Comparison of ENCODE assay signal across 9 cellular contexts in the genomic region with DNA sequence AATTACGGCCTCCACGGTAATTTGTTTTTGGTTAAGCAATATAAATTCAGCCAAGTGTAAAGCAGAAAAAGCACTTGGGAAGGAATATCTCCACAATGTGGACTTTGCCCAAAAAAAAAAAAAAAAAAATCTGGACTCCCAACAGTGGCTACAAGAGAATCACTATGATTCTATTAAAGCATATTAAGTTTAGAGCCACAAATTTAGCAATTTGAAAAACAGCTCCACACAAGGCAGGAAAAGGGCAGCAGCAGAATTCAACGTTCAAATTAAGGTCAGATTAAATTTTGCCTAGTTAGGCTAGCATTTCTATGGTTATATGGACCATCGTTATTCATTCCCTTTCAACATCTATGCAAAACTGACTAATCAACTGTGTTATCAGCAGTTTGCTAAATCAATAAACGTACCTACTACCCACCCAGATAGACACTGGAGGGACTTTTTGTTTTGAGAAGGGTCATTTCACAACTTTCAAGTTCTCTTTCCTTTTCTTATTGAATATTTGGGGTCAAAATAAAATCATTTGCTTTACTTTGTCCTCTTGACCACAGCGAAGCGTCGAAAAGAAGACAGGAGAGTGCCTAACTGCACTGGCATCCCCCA. TPM values are rescaled to one million over a fixed set of nuclear protein-coding genes. Genes with fewer than 3 reads are reported as not detected.
DNase-seq lines count a peak whose midpoint lies in the region; ATAC-seq, FAIRE-seq and TF ChIP-seq lines count a peak whose summit lies in the region.
"Had no signal": no experiment of that assay in that cellular context is flagged by ENCODE, and none has a peak within 500 bp of the region (broad histone marks: within the 10 kb centered on the region; RNA-seq: fewer than 3 reads in every experiment).

No MANE protein-coding gene starts in this region.

- H3K36me3 ChIP-seq in bronchial epithelial cell (ENCODE audit: control insufficient read depth, insufficient read depth, low read length): peaks cover 1% of the 10 kb centered on the region

- H3K36me3 Mint-ChIP-seq in activated CD4-positive, alpha-beta T cell treated with anti-CD3 and anti-CD28 coated beads for 36 hours (ENCODE audit: low read depth): peaks cover 27% of the 10 kb centered on the region
- H3K36me3 Mint-ChIP-seq in natural killer cell treated with Interleukin-12 subunit alpha and Interleukin-12 subunit beta and Interleukin-15 and Interleukin-18, amount 100 ng/mL, for 72 hours: no peaks in the 10 kb centered on the region

- no peak for DNase-seq in activated CD4-positive, alpha-beta T cell treated with anti-CD3 and anti-CD28 coated beads for 36 hours
- no peak for DNase-seq in activated CD4-positive, alpha-beta T cell treated with anti-CD3 and anti-CD28 coated beads, Interleukin-2, amount 50 U/mL, for 4 hours
- no peak for DNase-seq in bronchial epithelial cell (ENCODE audit: low read depth)
- no peak for DNase-seq in natural killer cell treated with Interleukin-12 subunit alpha and Interleukin-12 subunit beta and Interleukin-15 and Interleukin-18, amount 100 ng/mL, for 72 hours (ENCODE audit: low spot score)
- no peak for DNase-seq in NCI-H2227 treated with DMSO at 0.1 percent for 48 hours (lab: John Stamatoyannopoulos, UW)
- DNase-seq in OCI-M2 (lab: John Stamatoyannopoulos, UW; ENCODE audit: unreplicated experiment): no peak

- intact Hi-C loops in activated CD4-positive, alpha-beta T cell treated with anti-CD3 and anti-CD28 coated beads for 36 hours (cut with DNase I, micrococcal nuclease): loop anchor here (1.0 to 10.0 kb wide), 9 partner anchors 40 to 1331 kb away; partner anchors contain the start of genes ASF1A (in 2 of the 2), MAN1A1 (in 2 of the 2), FAM184A (in 1 of the 2) and GOPC (in 1 of the 2)

- H3K27me3 ChIP-seq in bronchial epithelial cell (ENCODE audit: control insufficient read depth, insufficient read depth, low read length): no peaks in the 10 kb centered on the region

- peak; percentile 0 for ATAC-seq in activated CD4-positive, alpha-beta T cell treated with anti-CD3 and anti-CD28 coated beads for 36 hours
- ATAC-seq in HG03280 (IDR thresholded peaks at IDR 0.05; ENCODE audit: unreplicated experiment) (peak; percentile 0), HG02870 (IDR thresholded peaks at IDR 0.05; ENCODE audit: unreplicated experiment) (no peak)
- ATAC-seq in natural killer cell treated with Interleukin-12 subunit alpha and Interleukin-12 subunit beta and Interleukin-15 and Interleukin-18, amount 100 ng/mL, for 72 hours: no peak

- CTCF ChIA-PET in activated CD4-positive, alpha-beta T cell treated with anti-CD3 and anti-CD28 coated beads for 36 hours (lab: Charles Lee): interaction anchor here (0.8 to 1.6 kb wide), 3 partner anchors 38 to 374 kb away, joined by 3 to 4 read pairs (median 3); no protein-coding TSS in a partner anchor

- H3K4me1 Mint-ChIP-seq in activated CD4-positive, alpha-beta T cell treated with anti-CD3 and anti-CD28 coated beads for 36 hours: peaks cover 35% of the 10 kb centered on the region
- peaks cover 25 to 32% of the 10 kb centered on the region in 2 donors for H3K4me1 Mint-ChIP-seq in natural killer cell treated with Interleukin-12 subunit alpha and Interleukin-12 subunit beta and Interleukin-15 and Interleukin-18, amount 100 ng/mL, for 72 hours (ENCODE audit: low read depth in 2 of 2)

- peak overlapping the region; percentile 67 for H3K4me3 ChIP-seq in bronchial epithelial cell (ENCODE audit: low read depth, low read length)

- H3K4me3 Mint-ChIP-seq in activated CD4-positive, alpha-beta T cell treated with anti-CD3 and anti-CD28 coated beads for 36 hours: peak overlapping the region; percentile 87
- H3K4me3 Mint-ChIP-seq in natural killer cell treated with Interleukin-12 subunit alpha and Interleukin-12 subunit beta and Interleukin-15 and Interleukin-18, amount 100 ng/mL, for 72 hours: peak overlapping the region; percentile 94

- peaks cover 2% of the 10 kb centered on the region for H3K9me3 Mint-ChIP-seq in activated CD4-positive, alpha-beta T cell treated with anti-CD3 and anti-CD28 coated beads for 36 hours (ENCODE audit: low read depth)
- H3K9me3 Mint-ChIP-seq in natural killer cell treated with Interleukin-12 subunit alpha and Interleukin-12 subunit beta and Interleukin-15 and Interleukin-18, amount 100 ng/mL, for 72 hours: no peaks in the 10 kb centered on the region

- POLR2A ChIA-PET in activated CD4-positive, alpha-beta T cell treated with anti-CD3 and anti-CD28 coated beads for 36 hours (lab: Charles Lee): no interaction called here

- no peak for FAIRE-seq in bronchial epithelial cell (lab: Jason Lieb, UNC)
- FAIRE-seq: G401.6 had no signal

- no peak for TF ChIP-seq CTCF in bronchial epithelial cell (IDR thresholded peaks at IDR 0.05; ENCODE audit: insufficient read depth, low read length, severe bottlenecking)

- peak overlapping the region; percentile 90 for H3K27ac Mint-ChIP-seq in activated CD4-positive, alpha-beta T cell treated with anti-CD3 and anti-CD28 coated beads for 36 hours
- H3K27ac Mint-ChIP-seq in natural killer cell treated with Interleukin-12 subunit alpha and Interleukin-12 subunit beta and Interleukin-15 and Interleukin-18, amount 100 ng/mL, for 72 hours: peak overlapping the region; percentile 86 to 94

- no peaks in the 10 kb centered on the region for H3K27me3 Mint-ChIP-seq in activated CD4-positive, alpha-beta T cell treated with anti-CD3 and anti-CD28 coated beads for 36 hours
- H3K27me3 Mint-ChIP-seq in natural killer cell treated with Interleukin-12 subunit alpha and Interleukin-12 subunit beta and Interleukin-15 and Interleukin-18, amount 100 ng/mL, for 72 hours: no peaks in the 10 kb centered on the region

RNA-seq across cellular contexts. Expression of gene MCM9, which starts 1.0 kb away (rescaled TPM):
- total RNA-seq in activated CD4-positive, alpha-beta T cell treated with anti-CD3 and anti-CD28 coated beads for 36 hours: 10 to 100 TPM; 17.0 to 17.2 TPM
- 9.7 and 12.8 TPM in 2 replicates for total RNA-seq in bronchial epithelial cell
- 10 to 100 TPM; 24.2 to 28.1 TPM for total RNA-seq in natural killer cell treated with Interleukin-12 subunit alpha and Interleukin-12 subunit beta and Interleukin-15 and Interleukin-18, amount 100 ng/mL, for 72 hours

RNA-seq across cellular contexts. Expression of gene ASF1A, which starts 40.0 kb away (rescaled TPM):
- 10 to 100 TPM; 21.2 to 28.6 TPM for total RNA-seq in activated CD4-positive, alpha-beta T cell treated with anti-CD3 and anti-CD28 coated beads for 36 hours
- 13.4 and 17.9 TPM in 2 replicates for total RNA-seq in bronchial epithelial cell
- 10 to 100 TPM; 15.9 to 36.4 TPM for total RNA-seq in natural killer cell treated with Interleukin-12 subunit alpha and Interleukin-12 subunit beta and Interleukin-15 and Interleukin-18, amount 100 ng/mL, for 72 hours

Comparison
In these comparisons a context has a peak if more than half of its experiments do, and no peak if none do; other contexts are left out.
1. ATAC-seq: peak in activated CD4-positive, alpha-beta T cell treated with anti-CD3 and anti-CD28 coated beads for 36 hours (single experiment) and HG03280 (single experiment); none in natural killer cell treated with Interleukin-12 subunit alpha and Interleukin-12 subunit beta and Interleukin-15 and Interleukin-18, amount 100 ng/mL, for 72 hours (0 of 2) and HG02870 (single experiment).